1 cellular context compared by ENCODE assay signal in the genomic region with DNA sequence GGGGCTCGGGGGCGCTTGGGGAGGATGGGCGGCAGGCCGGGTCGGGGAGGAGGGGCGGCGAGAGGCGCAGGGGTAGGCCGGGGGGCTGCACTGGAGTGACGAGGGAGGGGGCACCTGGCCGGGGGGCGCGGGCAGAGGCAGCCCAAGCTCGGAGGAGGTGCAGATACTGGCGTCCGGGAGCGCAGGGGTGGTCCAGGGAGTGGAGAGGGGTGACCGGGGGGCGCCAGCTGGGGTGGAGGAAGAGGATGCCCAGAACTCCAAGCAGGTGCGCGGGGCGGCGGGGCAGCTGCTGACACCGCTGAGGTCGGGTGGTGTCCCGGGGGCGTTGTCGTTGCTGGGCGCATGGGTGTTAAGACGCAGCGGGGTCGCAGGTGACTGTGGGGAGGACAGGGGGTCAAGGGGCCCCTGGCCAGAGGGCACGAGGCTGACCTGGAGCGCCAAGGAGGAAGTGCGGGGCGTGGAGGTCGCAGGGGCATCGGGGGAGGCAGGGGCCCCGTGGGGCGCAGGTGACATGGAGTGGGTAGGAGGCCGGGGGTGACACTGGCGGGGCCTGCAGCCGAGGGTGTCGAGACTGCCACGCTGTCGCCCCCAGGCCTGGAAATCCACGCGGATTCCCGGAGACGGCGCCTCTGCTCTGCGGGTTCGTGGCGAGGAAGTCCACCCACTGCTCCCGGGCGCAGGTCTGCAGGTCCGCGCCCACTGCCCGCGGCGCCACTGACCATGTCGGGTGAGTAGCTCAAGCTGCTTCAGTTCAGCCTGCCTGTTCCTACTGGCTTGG.
TF ChIP-seq lines count a peak whose summit lies in the region.

No MANE protein-coding gene starts in this region.

TF ChIP-seq in H1, 55 proteins besides CTCF, POLR2A, EP300 and RAD21:
- TF ChIP-seq CBX8 (IDR thresholded peaks at IDR 0.05; ENCODE audit: borderline replicate concordance, low read depth, low read length) (no peak), ATF2 (IDR thresholded peaks at IDR 0.05; ENCODE audit: low read length) (no peak), MAFK (IDR thresholded peaks at IDR 0.05; ENCODE audit: low read depth, low read length) (no peak), PHF8 (conservative IDR thresholded peaks at IDR 0.05; ENCODE audit: low read depth, low read length) (no peak), HDAC6 (IDR thresholded peaks at IDR 0.05; ENCODE audit: low read depth, low read length) (no peak), GABPA (IDR thresholded peaks at IDR 0.05; ENCODE audit: borderline replicate concordance, insufficient read depth, low read length) (no peak), ASH2L (IDR thresholded peaks at IDR 0.05; ENCODE audit: low read length) (no peak), TAF7 (optimal IDR thresholded peaks at IDR 0.05; ENCODE audit: borderline replicate concordance, low read depth, low read length) (no peak), SP2 (IDR thresholded peaks at IDR 0.05; ENCODE audit: low read length) (no peak), TBP (IDR thresholded peaks at IDR 0.05; ENCODE audit: low read depth, low read length) (no peak), POU5F1 (IDR thresholded peaks at IDR 0.05; ENCODE audit: low read depth, low read length) (no peak), CREB1 (IDR thresholded peaks at IDR 0.05) (no peak)
